1 cellular context compared by ENCODE assay signal in genomic region chr15:50880651-50881114, GRCh38.
TF ChIP-seq lines count a peak whose summit lies in the region.

No MANE protein-coding gene starts in this region.

TF ChIP-seq in WTC11, 78 proteins besides CTCF, POLR2A, EP300 and RAD21 (continued from another document):
- TF ChIP-seq ATF3 (CRISPR knock-in tag; conservative IDR thresholded peaks at IDR 0.05): no peak
- no peak for TF ChIP-seq TP53 (CRISPR knock-in tag; IDR thresholded peaks at IDR 0.05)
- no peak for TF ChIP-seq SMAD4 (CRISPR knock-in tag; IDR thresholded peaks at IDR 0.05)
- TF ChIP-seq PRRX2 (CRISPR knock-in tag; IDR thresholded peaks at IDR 0.05): no peak
- no peak for TF ChIP-seq KAT7 (CRISPR knock-in tag; IDR thresholded peaks at IDR 0.05; ENCODE audit: borderline replicate concordance)
- TF ChIP-seq SOX15 (CRISPR knock-in tag; IDR thresholded peaks at IDR 0.05): no peak
- no peak for TF ChIP-seq EMX1 (CRISPR knock-in tag; IDR thresholded peaks at IDR 0.05)
- TF ChIP-seq OVOL2 (CRISPR knock-in tag; IDR thresholded peaks at IDR 0.05; ENCODE audit: borderline replicate concordance): no peak
- no peak for TF ChIP-seq JUN (CRISPR knock-in tag; IDR thresholded peaks at IDR 0.05)
